12 cellular contexts compared by ENCODE assay signal in the genomic region with DNA sequence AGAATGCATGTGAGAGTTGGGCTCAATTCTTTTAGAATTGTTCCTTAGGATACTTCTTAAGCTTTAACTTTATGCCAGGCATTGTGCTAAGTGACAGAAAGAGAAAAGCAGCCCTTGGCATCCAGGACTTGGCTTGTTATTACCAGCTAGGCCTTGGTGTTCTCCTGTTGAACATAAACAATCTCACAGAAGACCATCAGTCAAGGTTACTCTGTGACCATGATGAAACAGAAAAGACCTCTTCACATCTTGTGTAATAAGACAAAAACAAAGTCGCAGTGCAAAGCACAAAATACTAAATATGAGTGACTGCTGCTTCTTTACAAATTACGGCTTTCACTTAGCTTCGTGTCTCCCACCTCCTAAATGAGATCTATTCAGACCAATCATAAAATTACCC.
DNase-seq lines count a peak whose midpoint lies in the region; ATAC-seq and TF ChIP-seq lines count a peak whose summit lies in the region.
"Had no signal": no experiment of that assay in that cellular context is flagged by ENCODE, and none has a peak within 500 bp of the region (broad histone marks: within the 10 kb centered on the region; RNA-seq: fewer than 3 reads in every experiment).

No MANE protein-coding gene starts in this region.

- H3K4me3 ChIP-seq in RWPE2 (ENCODE audit: severe bottlenecking): no peak overlapping the region
- no peak overlapping the region for H3K4me3 ChIP-seq in breast epithelium
- H3K4me3 ChIP-seq: A549 had no signal

- peaks cover 20% of the 10 kb centered on the region for H3K4me1 ChIP-seq in RWPE2 (ENCODE audit: insufficient read depth, poor library complexity, severe bottlenecking)
- H3K4me1 ChIP-seq in breast epithelium: no peaks in the 10 kb centered on the region
- H3K4me1 ChIP-seq in foreskin keratinocyte: peaks cover 17% of the 10 kb centered on the region
- H3K4me1 ChIP-seq: A549 had no signal

- H3K9me3 ChIP-seq in RWPE2 (ENCODE audit: severe bottlenecking): no peaks in the 10 kb centered on the region
- H3K9me3 ChIP-seq in breast epithelium: no peaks in the 10 kb centered on the region
- H3K9me3 ChIP-seq: A549, Caco-2 had no signal

- DNase-seq in RWPE2 (ENCODE audit: low spot score) (no peak), breast epithelium (ENCODE audit: low spot score in 2 of 2) (no peak), foreskin keratinocyte (no peak), middle frontal gyrus (ENCODE audit: extremely low spot score, low spot score) (no peak)
- DNase-seq: Caco-2; CD8-positive, alpha-beta T cell; DMS53; GF-D8 had no signal

- H3K27me3 ChIP-seq in RWPE2 (ENCODE audit: insufficient read depth, poor library complexity, severe bottlenecking) (no peaks in the 10 kb centered on the region), breast epithelium (no peaks in the 10 kb centered on the region), foreskin keratinocyte (no peaks in the 10 kb centered on the region)

- H3K36me3 ChIP-seq in RWPE2 (ENCODE audit: low read depth) (no peaks in the 10 kb centered on the region; the same call in 1 of the 2 replicates), breast epithelium (no peaks in the 10 kb centered on the region)

- TF ChIP-seq CTCF in RWPE2 (IDR thresholded peaks at IDR 0.05; ENCODE audit: poor library complexity, severe bottlenecking): no peak
- no peak for TF ChIP-seq CTCF in breast epithelium (IDR thresholded peaks at IDR 0.05)
- no peak for TF ChIP-seq CTCF in foreskin keratinocyte (conservative IDR thresholded peaks at IDR 0.05)

- peak overlapping the region; percentile 77 for H3K27ac ChIP-seq in RWPE2 (ENCODE audit: poor library complexity, severe bottlenecking)
- H3K27ac ChIP-seq in breast epithelium: peak overlapping the region; percentile 20 to 45
- peak overlapping the region; percentile 77 for H3K27ac ChIP-seq in foreskin keratinocyte
- H3K27ac ChIP-seq: A549 had no signal

- no peak for ATAC-seq in RWPE2 (ENCODE audit: low read depth)
- no peak for ATAC-seq in foreskin keratinocyte
- ATAC-seq in GM21717 (IDR thresholded peaks at IDR 0.05; ENCODE audit: unreplicated experiment): no peak
- ATAC-seq in HG02870 (IDR thresholded peaks at IDR 0.05; ENCODE audit: unreplicated experiment): no peak
- ATAC-seq: A549; CD8-positive, alpha-beta T cell; HCT116 had no signal

- no peak for TF ChIP-seq POLR2A in breast epithelium (IDR thresholded peaks at IDR 0.05)

- intact Hi-C loops in breast epithelium (cut with DNase I; ENCODE audit: low total_unique reads): no loop called here
